In genomic region chr10:75250934-75251333, GRCh38 we compare ENCODE assay signal across 22 cellular contexts. TPM values are rescaled to one million over a fixed set of nuclear protein-coding genes. Genes with fewer than 3 reads are reported as not detected.
DNase-seq lines count a peak whose midpoint lies in the region; ATAC-seq lines count a peak whose summit lies in the region.
"Had no signal": no experiment of that assay in that cellular context is flagged by ENCODE, and none has a peak within 500 bp of the region (broad histone marks: within the 10 kb centered on the region; RNA-seq: fewer than 3 reads in every experiment).

No MANE protein-coding gene starts in this region.

- DNase-seq in A172 (ENCODE audit: low spot score), result peak; percentile 41
- DNase-seq in HT1080 (ENCODE audit: low read depth), result peak; percentile 46
- DNase-seq in T1000 (lab: John Stamatoyannopoulos, UW), result peak; percentile 44
- peak; percentile 89 for DNase-seq in kidney tubule cell (ENCODE audit: low spot score)
- DNase-seq: activated CD8-positive, alpha-beta T cell treated with anti-CD3 and anti-CD28 coated beads for 36 hours; activated naive CD4-positive, alpha-beta T cell treated with anti-CD3 and anti-CD28 coated beads, Interleukin-2, amount 10 ng/mL, durations not matched to agents 7 days and 5 days; activated T-cell treated with anti-CD3 and anti-CD28 coated beads, Interleukin-2, amount 50 U/mL, for 24 hours; HCEC 1CT; hippocampal formation; islet precursor cell; naive thymus-derived CD4-positive, alpha-beta T cell; NCI-H1417; NCI-H2171 treated with DMSO at 0.1 percent for 48 hours; NCI-H774; stimulated activated CD4-positive, alpha-beta T cell treated with anti-CD3 and anti-CD28 coated beads, Interleukin-4, amount 100 ng/mL, for 1 hour; stomach had no signal

- ATAC-seq in GM21381 (IDR thresholded peaks at IDR 0.05; ENCODE audit: unreplicated experiment), result no peak
- no peak for ATAC-seq in HG03457 (IDR thresholded peaks at IDR 0.05; ENCODE audit: unreplicated experiment)
- no peak for ATAC-seq in HG03045 (IDR thresholded peaks at IDR 0.05; ENCODE audit: unreplicated experiment)
- ATAC-seq in GM19463 (IDR thresholded peaks at IDR 0.05; ENCODE audit: unreplicated experiment), result no peak
- ATAC-seq: activated CD8-positive, alpha-beta T cell treated with anti-CD3 and anti-CD28 coated beads for 36 hours; naive thymus-derived CD4-positive, alpha-beta T cell; Panc1; WTC11 had no signal

RNA-seq across cellular contexts. Expression of gene COMTD1, which starts 15.2 kb away (rescaled TPM):
- total RNA-seq in A172 (2014; rRNA removed; shearing (Covaris generic)), result 27.0 and 49.9 TPM in 2 replicates
- total RNA-seq in HT1080 (2014; rRNA removed; shearing (Covaris generic)), result 30.1 and 30.4 TPM in 2 replicates
- polyA plus RNA-seq in HT1080 (2015; cell fraction: cytosol; rRNA removed), result 16.4 and 19.4 TPM in 2 replicates
- polyA plus RNA-seq in HT1080 (2015; cell fraction: nucleus; rRNA removed), result 21.4 and 35.8 TPM in 2 replicates

RNA-seq across cellular contexts. Expression of gene VDAC2, which starts 40.3 kb away (rescaled TPM):
- 354 and 357 TPM in 2 replicates for total RNA-seq in A172 (2014; rRNA removed; shearing (Covaris generic))
- total RNA-seq in HT1080 (2014; rRNA removed; shearing (Covaris generic)), result 179 and 199 TPM in 2 replicates
- 258 and 276 TPM in 2 replicates for polyA plus RNA-seq in HT1080 (2015; cell fraction: cytosol; rRNA removed)
- 182 and 231 TPM in 2 replicates for polyA plus RNA-seq in HT1080 (2015; cell fraction: nucleus; rRNA removed)
